22 cellular contexts compared by ENCODE assay signal in genomic region chr2:170305711-170306110, GRCh38.
"Had no signal": no experiment of that assay in that cellular context is flagged by ENCODE, and none has a peak within 500 bp of the region (broad histone marks: within the 10 kb centered on the region; RNA-seq: fewer than 3 reads in every experiment).

No MANE protein-coding gene starts in this region.

- H3K9me3 Mint-ChIP-seq: T-cell had no signal

- H3K4me3 Mint-ChIP-seq: T-cell had no signal

- H3K36me3 Mint-ChIP-seq: T-cell had no signal

- H3K27ac Mint-ChIP-seq: T-cell had no signal

- H3K27ac ChIP-seq: KMS-11, RWPE1 had no signal

- ATAC-seq: HepG2, Panc1, T-cell had no signal

- H3K4me1 Mint-ChIP-seq: T-cell had no signal

- H3K9me3 ChIP-seq: SK-N-SH had no signal

- DNase-seq: IMR-90, Kasumi-1, MV-4-11, NCI-H1048, NCI-H1105, NCI-H1417, NCI-H1436 treated with DMSO at 0.1 percent for 48 hours, NCI-H187, NCI-H2029, NCI-H2081 treated with DMSO at 0.1 percent for 48 hours, NCI-H2227 treated with DMSO at 0.1 percent for 48 hours, NCI-H524, NCI-H526 treated with DMSO at 0.1 percent for 48 hours, NCI-H774, SHP77, SK-N-SH, SW 1271, T-cell had no signal
